ENCODE assay signal across 1 cellular context in genomic region chr19:20351244-20351643, GRCh38.
TF ChIP-seq lines count a peak whose summit lies in the region.

No MANE protein-coding gene starts in this region.

TF ChIP-seq in HepG2, 621 proteins besides CTCF, POLR2A, EP300 and RAD21 (continued from another document):
- TF ChIP-seq STAT6 (CRISPR knock-in tag; IDR thresholded peaks at IDR 0.05; ENCODE audit: borderline replicate concordance) (no peak), SKI (IDR thresholded peaks at IDR 0.05; ENCODE audit: partially characterized antibody) (no peak), JUN (CRISPR knock-in tag; IDR thresholded peaks at IDR 0.05) (no peak), SNAPC4 (CRISPR knock-in tag; IDR thresholded peaks at IDR 0.05) (no peak), HCFC1 (IDR thresholded peaks at IDR 0.05; ENCODE audit: low read depth, low read length) (no peak)
